ENCODE assay signal across 1 cellular context in genomic region chr3:81554805-81555204, GRCh38.
TF ChIP-seq lines count a peak whose summit lies in the region.

No MANE protein-coding gene starts in this region.

TF ChIP-seq in GM23338, 12 proteins besides CTCF, POLR2A, EP300 and RAD21 (continued from another document):
- TF ChIP-seq ETS1 (IDR thresholded peaks at IDR 0.05): no peak
- TF ChIP-seq ZNF114 (CRISPR knock-in tag; IDR thresholded peaks at IDR 0.05): no peak
- TF ChIP-seq ZNF331 (CRISPR knock-in tag; IDR thresholded peaks at IDR 0.05; ENCODE audit: low read depth): no peak
- no peak for TF ChIP-seq REST (IDR thresholded peaks at IDR 0.05; ENCODE audit: unreplicated experiment)
- no peak for TF ChIP-seq POLR2AphosphoS5 (IDR thresholded peaks at IDR 0.05; ENCODE audit: low read depth)
